In the genomic region with DNA sequence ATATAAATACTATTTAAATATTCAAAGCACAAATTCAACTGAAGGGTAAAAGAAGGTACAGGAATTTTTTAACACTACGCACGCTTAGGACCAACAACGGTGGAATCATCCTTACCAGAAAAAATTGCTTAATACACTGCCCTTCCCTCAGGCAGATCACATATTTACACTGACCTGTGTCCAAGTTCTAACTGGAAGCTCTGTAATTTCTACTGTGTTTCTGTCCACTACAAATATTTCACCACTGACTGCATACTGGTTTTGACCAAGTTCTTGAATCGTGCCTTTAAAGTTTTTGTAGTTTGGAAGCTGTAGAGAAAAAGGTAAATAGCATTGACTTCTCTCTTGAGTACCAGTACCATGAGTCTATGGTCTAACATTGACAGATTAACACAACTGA, we compare ENCODE assay signal across 24 cellular contexts. TPM values are rescaled to one million over a fixed set of nuclear protein-coding genes. Genes with fewer than 3 reads are reported as not detected.
DNase-seq lines count a peak whose midpoint lies in the region; ATAC-seq and TF ChIP-seq lines count a peak whose summit lies in the region.
"Had no signal": no experiment of that assay in that cellular context is flagged by ENCODE, and none has a peak within 500 bp of the region (broad histone marks: within the 10 kb centered on the region; RNA-seq: fewer than 3 reads in every experiment).

No MANE protein-coding gene starts in this region.

- H3K9me3 Mint-ChIP-seq in activated CD4-positive, alpha-beta T cell treated with anti-CD3 and anti-CD28 coated beads, Interleukin-2, amount 10 ng/mL, durations not matched to agents 24 days and 14 days: no peaks in the 10 kb centered on the region
- H3K9me3 Mint-ChIP-seq in natural killer cell: no peaks in the 10 kb centered on the region
- no peaks in the 10 kb centered on the region for H3K9me3 Mint-ChIP-seq in natural killer cell treated with Interleukin-12 subunit alpha and Interleukin-12 subunit beta and Interleukin-15 and Interleukin-18, amount 100 ng/mL, for 72 hours

- H3K9me3 ChIP-seq in heart right ventricle: no peaks in the 10 kb centered on the region
- H3K9me3 ChIP-seq: Peyer's patch had no signal

- H3K27ac Mint-ChIP-seq in activated CD4-positive, alpha-beta T cell treated with anti-CD3 and anti-CD28 coated beads, Interleukin-2, amount 10 ng/mL, durations not matched to agents 24 days and 14 days: peak overlapping the region; percentile 4
- H3K27ac Mint-ChIP-seq in natural killer cell: peak overlapping the region; percentile 5 to 42
- H3K27ac Mint-ChIP-seq in natural killer cell treated with Interleukin-12 subunit alpha and Interleukin-12 subunit beta and Interleukin-15 and Interleukin-18, amount 100 ng/mL, for 72 hours: peak overlapping the region in 1 of 2 donors; percentile 1
- H3K27ac Mint-ChIP-seq: B cell had no signal

- no peaks in the 10 kb centered on the region for H3K27me3 ChIP-seq in heart right ventricle
- H3K27me3 ChIP-seq: Peyer's patch had no signal

- 97 to 98% methylated on average over 4 of the region's 4 CpGs for WGBS in heart right ventricle, 2 donors

- ATAC-seq in natural killer cell: no peak
- ATAC-seq in natural killer cell treated with Interleukin-12 subunit alpha and Interleukin-12 subunit beta and Interleukin-15 and Interleukin-18, amount 100 ng/mL, for 72 hours: no peak
- peak; percentile 89 for ATAC-seq in left lobe of liver
- no peak for ATAC-seq in heart right ventricle
- ATAC-seq: HCT116 had no signal

- H3K4me1 Mint-ChIP-seq in activated CD4-positive, alpha-beta T cell treated with anti-CD3 and anti-CD28 coated beads, Interleukin-2, amount 10 ng/mL, durations not matched to agents 24 days and 14 days: peaks cover 4% of the 10 kb centered on the region
- no peaks in the 10 kb centered on the region for H3K4me1 Mint-ChIP-seq in natural killer cell
- H3K4me1 Mint-ChIP-seq in natural killer cell treated with Interleukin-12 subunit alpha and Interleukin-12 subunit beta and Interleukin-15 and Interleukin-18, amount 100 ng/mL, for 72 hours (ENCODE audit: low read depth in 2 of 2): peaks cover 0 to 4% of the 10 kb centered on the region in 2 donors
- H3K4me1 Mint-ChIP-seq: B cell had no signal

- no peak for DNase-seq in activated CD4-positive, alpha-beta T cell treated with anti-CD3 and anti-CD28 coated beads, Interleukin-2, amount 10 ng/mL, durations not matched to agents 24 days and 14 days
- no peak for DNase-seq in activated CD4-positive, alpha-beta T cell treated with anti-CD3 and anti-CD28 coated beads for 48 hours
- DNase-seq in natural killer cell (no peak), left lobe of liver (ENCODE audit: low spot score) (no peak), inferior parietal cortex (ENCODE audit: extremely low spot score) (no peak), heart right ventricle (no peak)
- DNase-seq in natural killer cell treated with Interleukin-12 subunit alpha and Interleukin-12 subunit beta and Interleukin-15 and Interleukin-18, amount 100 ng/mL, for 72 hours (ENCODE audit: low spot score): no peak
- DNase-seq: DMS153, DND-41, Karpas-422, NCI-H1092 treated with DMSO at 0.1 percent for 48 hours, NCI-H1436, NCI-H187, NCI-H2081 treated with DMSO at 0.1 percent for 48 hours, NCI-H2171, NCI-H226, NCI-H510A, NCI-H69, Peyer's patch, SIG-M5 had no signal

- no peaks in the 10 kb centered on the region for H3K27me3 Mint-ChIP-seq in activated CD4-positive, alpha-beta T cell treated with anti-CD3 and anti-CD28 coated beads, Interleukin-2, amount 10 ng/mL, durations not matched to agents 24 days and 14 days
- no peaks in the 10 kb centered on the region for H3K27me3 Mint-ChIP-seq in natural killer cell (ENCODE audit: low read depth in 2 of 2)
- H3K27me3 Mint-ChIP-seq in natural killer cell treated with Interleukin-12 subunit alpha and Interleukin-12 subunit beta and Interleukin-15 and Interleukin-18, amount 100 ng/mL, for 72 hours: no peaks in the 10 kb centered on the region
- H3K27me3 Mint-ChIP-seq: B cell had no signal

- H3K4me3 ChIP-seq in heart right ventricle: no peak overlapping the region
- H3K4me3 ChIP-seq: Peyer's patch had no signal

- TF ChIP-seq CTCF in natural killer cell (IDR thresholded peaks at IDR 0.05): no peak
- no peak for TF ChIP-seq CTCF in heart right ventricle (IDR thresholded peaks at IDR 0.05)

- no peak overlapping the region for H3K4me3 Mint-ChIP-seq in activated CD4-positive, alpha-beta T cell treated with anti-CD3 and anti-CD28 coated beads, Interleukin-2, amount 10 ng/mL, durations not matched to agents 24 days and 14 days
- no peak overlapping the region for H3K4me3 Mint-ChIP-seq in natural killer cell
- no peak overlapping the region for H3K4me3 Mint-ChIP-seq in natural killer cell treated with Interleukin-12 subunit alpha and Interleukin-12 subunit beta and Interleukin-15 and Interleukin-18, amount 100 ng/mL, for 72 hours
- H3K4me3 Mint-ChIP-seq: B cell had no signal

- H3K4me1 ChIP-seq in heart right ventricle: no peaks in the 10 kb centered on the region
- H3K4me1 ChIP-seq: Peyer's patch had no signal

- peaks cover 61% of the 10 kb centered on the region for H3K36me3 Mint-ChIP-seq in activated CD4-positive, alpha-beta T cell treated with anti-CD3 and anti-CD28 coated beads, Interleukin-2, amount 10 ng/mL, durations not matched to agents 24 days and 14 days (ENCODE audit: low read depth)
- peaks cover 22% of the 10 kb centered on the region for H3K36me3 Mint-ChIP-seq in natural killer cell
- H3K36me3 Mint-ChIP-seq in natural killer cell treated with Interleukin-12 subunit alpha and Interleukin-12 subunit beta and Interleukin-15 and Interleukin-18, amount 100 ng/mL, for 72 hours: peaks cover 25% of the 10 kb centered on the region

- peaks cover 0 to 100% (median 44%) of the 10 kb centered on the region in 9 donors for H3K36me3 ChIP-seq in heart right ventricle

- H3K27ac ChIP-seq in heart right ventricle: no peak overlapping the region
- H3K27ac ChIP-seq: 22Rv1, C4-2B, Peyer's patch had no signal

- intact Hi-C loops in activated CD4-positive, alpha-beta T cell treated with anti-CD3 and anti-CD28 coated beads, Interleukin-2, amount 10 ng/mL, durations not matched to agents 24 days and 14 days (cut with micrococcal nuclease): no loop called here
- intact Hi-C loops in natural killer cell (cut with micrococcal nuclease) (no loop called here), heart right ventricle (cut with DNase I) (no loop called here)

RNA-seq across cellular contexts. Expression of a gene that starts 44.2 kb away (rescaled TPM):
- 137 and 147 TPM in 2 replicates for total RNA-seq in activated CD4-positive, alpha-beta T cell treated with anti-CD3 and anti-CD28 coated beads, Interleukin-2, amount 10 ng/mL, durations not matched to agents 24 days and 14 days
- 100 to 1,000 TPM; 126 to 180 (median 152) TPM for total RNA-seq in natural killer cell
- total RNA-seq in natural killer cell treated with Interleukin-12 subunit alpha and Interleukin-12 subunit beta and Interleukin-15 and Interleukin-18, amount 100 ng/mL, for 72 hours: 100 to 1,000 TPM; 126 to 145 TPM
- total RNA-seq in left lobe of liver: 24.5 TPM
- total RNA-seq in heart right ventricle: 100 to 1,000 TPM in 7 of 10 donors, 10 to 100 TPM in 3; 87.4 to 126 (median 102) TPM
- 10 to 100 TPM; 34.2 to 47.2 TPM for polyA plus RNA-seq in heart right ventricle
